In genomic region chr5:142322747-142323479, GRCh38 we compare ENCODE assay signal across 10 cellular contexts. TPM values are rescaled to one million over a fixed set of nuclear protein-coding genes. Genes with fewer than 3 reads are reported as not detected.
DNase-seq lines count a peak whose midpoint lies in the region; ATAC-seq and TF ChIP-seq lines count a peak whose summit lies in the region.
"Had no signal": no experiment of that assay in that cellular context is flagged by ENCODE, and none has a peak within 500 bp of the region (broad histone marks: within the 10 kb centered on the region; RNA-seq: fewer than 3 reads in every experiment).

No MANE protein-coding gene starts in this region.

- no peaks in the 10 kb centered on the region for H3K9me3 ChIP-seq in BLaER1 treated with 17β-estradiol and CSF1 and Interleukin-3, amounts not matched to agents 10 nM and 100 nM (replicated peaks in 1 of 11)
- no peaks in the 10 kb centered on the region for H3K9me3 ChIP-seq in PC-9 (ENCODE audit: insufficient read depth, low read depth)
- H3K9me3 ChIP-seq in esophagus (ENCODE audit: control insufficient read depth in 2 of 2, insufficient read depth in 1 of 2, low read depth in 1 of 2, low read length in 1 of 2): no peaks in the 10 kb centered on the region
- H3K9me3 ChIP-seq in neuron (ENCODE audit: low read length): no peaks in the 10 kb centered on the region

- peaks cover 85% of the 10 kb centered on the region for H3K79me2 ChIP-seq in PC-9 (ENCODE audit: low read depth)

- peaks cover 0 to 69% (median 56%) of the 10 kb centered on the region in 11 experiments; a peak in 20 of 22 replicates for H4K20me1 ChIP-seq in BLaER1 treated with 17β-estradiol and CSF1 and Interleukin-3, amounts not matched to agents 10 nM and 100 nM
- peaks cover 59% of the 10 kb centered on the region for H4K20me1 ChIP-seq in PC-9 (ENCODE audit: insufficient read depth)

- WGBS in esophagus, 2 donors: 61 to 71% methylated on average over 15 of the region's 15 CpGs

- peaks cover 40% of the 10 kb centered on the region; the same call in 1 of the 2 replicates for H3F3A ChIP-seq in PC-9 (ENCODE audit: insufficient read depth, low read depth)

- H3K4me3 ChIP-seq in BLaER1 treated with 17β-estradiol and CSF1 and Interleukin-3, amounts not matched to agents 10 nM and 100 nM: peak overlapping the region; percentile 59 to 98 (median 90)
- H3K4me3 ChIP-seq in PC-9: peak overlapping the region; percentile 82
- H3K4me3 ChIP-seq in esophagus (ENCODE audit: low read depth in 1 of 2, low read length in 2 of 2): peak overlapping the region; percentile 50 to 53
- H3K4me3 ChIP-seq in neuron (ENCODE audit: low read length): peak overlapping the region; percentile 54

- TF ChIP-seq CTCF in PC-9 (conservative IDR thresholded peaks at IDR 0.05): no peak

- H3K9me2 ChIP-seq in PC-9 (ENCODE audit: insufficient read depth): no peaks in the 10 kb centered on the region

- no TSS peak for BruUV-seq in PC-9 (replicated peaks; lab: Mats Ljungman, UMichigan)

- POLR2A ChIA-PET in PC-9 (lab: Charles Lee; ENCODE audit: unreplicated experiment): interaction anchor here (0.6 to 1.2 kb wide), 3 partner anchors 47 to 126 kb away, joined by 5 to 35 read pairs (median 8); no protein-coding TSS in a partner anchor

- DNase-seq in PC-9 (peak in 1 of 2 experiments; percentile 41), epidermal melanocyte (ENCODE audit: insufficient read length, low spot score) (no peak), 8988T (no peak)
- DNase-seq in activated CD4-positive, alpha-beta T cell treated with anti-CD3 and anti-CD28 coated beads, Interleukin-2, amount 50 U/mL, for 1 hour: no peak
- DNase-seq: cortex of kidney, NCI-H1694 treated with DMSO at 0.1 percent for 48 hours had no signal

- peak overlapping the region in 10 of 11 experiments; percentile 12 to 95 (median 88); a peak in 18 of 22 replicates for H3K27ac ChIP-seq in BLaER1 treated with 17β-estradiol and CSF1 and Interleukin-3, amounts not matched to agents 10 nM and 100 nM
- H3K27ac ChIP-seq in PC-9 (peak overlapping the region; percentile 67), esophagus (ENCODE audit: low read depth in 2 of 2, low read length in 1 of 2) (peak overlapping the region in 1 of 2 donors; percentile 87)

- H3K36me3 ChIP-seq in BLaER1 treated with 17β-estradiol and CSF1 and Interleukin-3, amounts not matched to agents 10 nM and 100 nM: peaks cover 0 to 27% (median 8%) of the 10 kb centered on the region in 11 experiments; a peak in 9 of 22 replicates
- H3K36me3 ChIP-seq in PC-9 (ENCODE audit: low read depth): peaks cover 20% of the 10 kb centered on the region
- no peaks in the 10 kb centered on the region for H3K36me3 ChIP-seq in esophagus (ENCODE audit: control insufficient read depth in 2 of 2, insufficient read depth in 2 of 2, low read length in 1 of 2)
- no peaks in the 10 kb centered on the region for H3K36me3 ChIP-seq in neuron (ENCODE audit: insufficient read depth, low read length)

- intact Hi-C loops in PC-9 (cut with micrococcal nuclease; ENCODE audit: unreplicated experiment): loop anchor here (10.0 kb wide), 1 partner anchor 372 kb away; no protein-coding TSS in a partner anchor

- H2AFZ ChIP-seq in PC-9 (no peak overlapping the region), neuron (ENCODE audit: low read depth, low read length) (no peak overlapping the region)

- peak overlapping the region; percentile 86 to 99 (median 97) for H3K4me2 ChIP-seq in BLaER1 treated with 17β-estradiol and CSF1 and Interleukin-3, amounts not matched to agents 10 nM and 100 nM
- peak overlapping the region; percentile 87 for H3K4me2 ChIP-seq in PC-9

- H3K9ac ChIP-seq in BLaER1 treated with 17β-estradiol and CSF1 and Interleukin-3, amounts not matched to agents 10 nM and 100 nM: peak overlapping the region in 10 of 11 experiments; percentile 80 to 97 (median 90); a peak in 20 of 22 replicates

- CTCF ChIA-PET in PC-9 (lab: Charles Lee): interaction anchor here (0.6 to 1.1 kb wide), 7 partner anchors 34 to 704 kb away, joined by 3 to 21 read pairs (median 4); partner anchors contain the start of gene DIAPH1

- peaks cover 0 to 18% (median 5%) of the 10 kb centered on the region in 11 experiments; a peak in 10 of 22 replicates for H3K27me3 ChIP-seq in BLaER1 treated with 17β-estradiol and CSF1 and Interleukin-3, amounts not matched to agents 10 nM and 100 nM
- no peaks in the 10 kb centered on the region for H3K27me3 ChIP-seq in PC-9 (ENCODE audit: insufficient read depth, low read depth)
- H3K27me3 ChIP-seq in esophagus (ENCODE audit: control insufficient read depth in 1 of 2, insufficient read depth in 2 of 2, low read length in 2 of 2): peaks cover 0 to 5% of the 10 kb centered on the region in 2 donors
- H3K27me3 ChIP-seq in neuron (ENCODE audit: insufficient read depth, low read length): peaks cover 23% of the 10 kb centered on the region

- no peak for ATAC-seq in GM19397 (IDR thresholded peaks at IDR 0.05; ENCODE audit: unreplicated experiment)

- H3K4me1 ChIP-seq in BLaER1 treated with 17β-estradiol and CSF1 and Interleukin-3, amounts not matched to agents 10 nM and 100 nM: peaks cover 74 to 91% (median 79%) of the 10 kb centered on the region in 10 experiments
- H3K4me1 ChIP-seq in PC-9 (replicated peaks; ENCODE audit: insufficient read depth): peaks cover 61% of the 10 kb centered on the region
- peaks cover 8 to 13% of the 10 kb centered on the region in 2 donors for H3K4me1 ChIP-seq in esophagus (ENCODE audit: control insufficient read depth in 2 of 2, insufficient read depth in 2 of 2, low read length in 1 of 2)
- H3K4me1 ChIP-seq in neuron (ENCODE audit: insufficient read depth, low read length): peaks cover 72% of the 10 kb centered on the region

RNA-seq across cellular contexts. Expression of gene SPRY4, which starts 1.9 kb away (rescaled TPM):
- 6.9 and 11.0 TPM in 2 replicates for total RNA-seq in PC-9 (2021)
- polyA plus RNA-seq in esophagus: 1 to 10 TPM in 1 of 2 donors, under 1 TPM in 1; 0.65 to 1.3 TPM
